2 cellular contexts compared by ENCODE assay signal in genomic region chr1:229148041-229148671, GRCh38.
TF ChIP-seq lines count a peak whose summit lies in the region.

No MANE protein-coding gene starts in this region.

TF ChIP-seq in HEK293, 187 proteins besides CTCF, POLR2A, EP300 and RAD21 (continued from another document and continues in another):
- peak; percentile 29; the same call in 1 of the 2 replicates for TF ChIP-seq TRIM28 (IDR thresholded peaks at IDR 0.05; ENCODE audit: borderline replicate concordance, low read length)
- TF ChIP-seq ZNF596 (tag by site-specific recombination; IDR thresholded peaks at IDR 0.05) = no peak
- TF ChIP-seq ZNF2 (tag by site-specific recombination; IDR thresholded peaks at IDR 0.05) = no peak
- TF ChIP-seq ZBTB17 (tag by site-specific recombination; IDR thresholded peaks at IDR 0.05) = no peak
- no peak for TF ChIP-seq ZNF621 (tag by site-specific recombination; IDR thresholded peaks at IDR 0.05)
- no peak for TF ChIP-seq PRDM1 (tag by site-specific recombination; IDR thresholded peaks at IDR 0.05)
- no peak for TF ChIP-seq ZXDB (tag by site-specific recombination; IDR thresholded peaks at IDR 0.05)
- no peak for TF ChIP-seq ZNF776 (tag by site-specific recombination; IDR thresholded peaks at IDR 0.05; ENCODE audit: borderline replicate concordance)
- TF ChIP-seq FEZF1 (tag by site-specific recombination; IDR thresholded peaks at IDR 0.05) = no peak
- no peak for TF ChIP-seq AEBP2 (tag by site-specific recombination; IDR thresholded peaks at IDR 0.05; ENCODE audit: borderline replicate concordance)
- no peak for TF ChIP-seq ZNF16 (tag by site-specific recombination; IDR thresholded peaks at IDR 0.05; ENCODE audit: low read depth)
- TF ChIP-seq GFI1B (tag by site-specific recombination; IDR thresholded peaks at IDR 0.05) = no peak
- no peak for TF ChIP-seq ZNF707 (tag by site-specific recombination; IDR thresholded peaks at IDR 0.05)
- no peak for TF ChIP-seq ZNF549 (tag by site-specific recombination; IDR thresholded peaks at IDR 0.05)
- TF ChIP-seq ZNF692 (tag by site-specific recombination; IDR thresholded peaks at IDR 0.05) = peak; percentile 56; the same call in 1 of the 2 replicates
- TF ChIP-seq ZNF112 (tag by site-specific recombination; IDR thresholded peaks at IDR 0.05) = no peak
- TF ChIP-seq ZNF140 (tag by site-specific recombination; IDR thresholded peaks at IDR 0.05) = no peak
- TF ChIP-seq ZNF354C (tag by site-specific recombination; IDR thresholded peaks at IDR 0.05; ENCODE audit: borderline replicate concordance, low read depth) = no peak
- TF ChIP-seq ZNF561 (tag by site-specific recombination; IDR thresholded peaks at IDR 0.05; ENCODE audit: borderline replicate concordance) = no peak; the same call in 1 of the 2 replicates
- TF ChIP-seq ZNF768 (tag by site-specific recombination; IDR thresholded peaks at IDR 0.05) = no peak
- no peak for TF ChIP-seq MYNN (tag by site-specific recombination; IDR thresholded peaks at IDR 0.05; ENCODE audit: borderline replicate concordance)
- TF ChIP-seq ZBTB49 (tag by site-specific recombination; IDR thresholded peaks at IDR 0.05; ENCODE audit: low read depth) = no peak
- TF ChIP-seq WT1 (tag by site-specific recombination; IDR thresholded peaks at IDR 0.05) = peak; percentile 97
- no peak for TF ChIP-seq ZNF23 (tag by site-specific recombination; IDR thresholded peaks at IDR 0.05; ENCODE audit: borderline replicate concordance)
- peak; percentile 69; the same call in 1 of the 2 replicates for TF ChIP-seq ZNF843 (tag by site-specific recombination; IDR thresholded peaks at IDR 0.05)
- TF ChIP-seq ZNF529 (tag by site-specific recombination; IDR thresholded peaks at IDR 0.05; ENCODE audit: insufficient replicate concordance) = no peak
- peak; percentile 65; the same call in 1 of the 2 replicates for TF ChIP-seq KLF1 (tag by site-specific recombination; IDR thresholded peaks at IDR 0.05)
- peak; percentile 47; the same call in 1 of the 2 replicates for TF ChIP-seq ZNF398 (tag by site-specific recombination; IDR thresholded peaks at IDR 0.05)
- no peak for TF ChIP-seq ZNF292 (tag by site-specific recombination; IDR thresholded peaks at IDR 0.05; ENCODE audit: borderline replicate concordance, low read depth)
- no peak for TF ChIP-seq ZNF239 (tag by site-specific recombination; IDR thresholded peaks at IDR 0.05)
- TF ChIP-seq ZNF211 (tag by site-specific recombination; IDR thresholded peaks at IDR 0.05; ENCODE audit: low read depth) = no peak

TF ChIP-seq in K562, 482 proteins besides CTCF, POLR2A, EP300 and RAD21 (continued from another document and continues in another):
- TF ChIP-seq ZNF609 (CRISPR knock-in tag; IDR thresholded peaks at IDR 0.05; ENCODE audit: borderline replicate concordance) (0 out of 2 replicates have a peak, but pooled peaks have one; percentile 81), NR0B1 (IDR thresholded peaks at IDR 0.05; ENCODE audit: partially characterized antibody) (no peak), UBTF (IDR thresholded peaks at IDR 0.05; ENCODE audit: borderline replicate concordance in 1 of 2, low read depth in 2 of 2, low read length in 2 of 2) (0 out of 4 replicates have a peak, but pooled peaks of 1 of the 2 experiments have one; percentile 19), ZBTB8A (IDR thresholded peaks at IDR 0.05; ENCODE audit: partially characterized antibody) (no peak), TAL1 (IDR thresholded peaks at IDR 0.05) (peak; percentile 92), CEBPB (tag; IDR thresholded peaks at IDR 0.05) (no peak), KDM2B (CRISPR knock-in tag; IDR thresholded peaks at IDR 0.05) (no peak), BRF1 (IDR thresholded peaks at IDR 0.05; ENCODE audit: borderline replicate concordance, extremely low read depth, insufficient read length) (no peak), ZNF707 (CRISPR knock-in tag; conservative IDR thresholded peaks at IDR 0.05) (no peak), TGIF2 (CRISPR knock-in tag; IDR thresholded peaks at IDR 0.05) (no peak), ARHGAP35 (IDR thresholded peaks at IDR 0.05; ENCODE audit: partially characterized antibody) (no peak), SUPT5H (IDR thresholded peaks at IDR 0.05) (no peak), SMAD4 (CRISPR knock-in tag; conservative IDR thresholded peaks at IDR 0.05) (peak; percentile 98), DPF2 (IDR thresholded peaks at IDR 0.05) (peak; percentile 85), ZNF408 (CRISPR knock-in tag; IDR thresholded peaks at IDR 0.05; ENCODE audit: low read depth) (no peak), BCOR (IDR thresholded peaks at IDR 0.05) (peak; percentile 87), ZNF311 (CRISPR knock-in tag; IDR thresholded peaks at IDR 0.05) (no peak), PHF8 (IDR thresholded peaks at IDR 0.05; ENCODE audit: borderline replicate concordance, low read length) (no peak), ZNF717 (CRISPR knock-in tag; IDR thresholded peaks at IDR 0.05) (no peak), THRAP3 (IDR thresholded peaks at IDR 0.05; ENCODE audit: borderline replicate concordance) (no peak), ZNF263 (CRISPR knock-in tag; IDR thresholded peaks at IDR 0.05; ENCODE audit: borderline replicate concordance) (no peak), KDM4B (IDR thresholded peaks at IDR 0.05; ENCODE audit: borderline replicate concordance in 2 of 2, low read depth in 1 of 2) (no peak), SFPQ (IDR thresholded peaks at IDR 0.05; ENCODE audit: low read depth, low read length) (no peak), NR4A1 (CRISPR knock-in tag; IDR thresholded peaks at IDR 0.05) (no peak), NR4A1 (tag; IDR thresholded peaks at IDR 0.05) (no peak), ZNF830 (CRISPR knock-in tag; IDR thresholded peaks at IDR 0.05) (no peak), EZH2 (IDR thresholded peaks at IDR 0.05; ENCODE audit: borderline replicate concordance, low read depth, low read length) (no peak), POU5F1 (IDR thresholded peaks at IDR 0.05; ENCODE audit: borderline replicate concordance, low read depth, low read length, partially characterized antibody) (no peak), WHSC1 (IDR thresholded peaks at IDR 0.05; ENCODE audit: low read length) (no peak), CLOCK (CRISPR knock-in tag; IDR thresholded peaks at IDR 0.05; ENCODE audit: borderline replicate concordance) (no peak), CREB3L1 (IDR thresholded peaks at IDR 0.05; ENCODE audit: borderline replicate concordance, low read depth) (no peak), MCM3 (IDR thresholded peaks at IDR 0.05) (no peak), E2F6 (IDR thresholded peaks at IDR 0.05; ENCODE audit: borderline replicate concordance in 1 of 2, extremely low read depth in 1 of 2, insufficient read depth in 1 of 2, insufficient read length in 1 of 2, low read depth in 1 of 2, low read length in 1 of 2, poor library complexity in 1 of 2, severe bottlenecking in 1 of 2) (no peak), MAFG (tag; conservative IDR thresholded peaks at IDR 0.05) (no peak), XRCC5 (IDR thresholded peaks at IDR 0.05; ENCODE audit: low read depth, low read length) (no peak)
